ENCODE assay signal across 20 cellular contexts in the genomic region with DNA sequence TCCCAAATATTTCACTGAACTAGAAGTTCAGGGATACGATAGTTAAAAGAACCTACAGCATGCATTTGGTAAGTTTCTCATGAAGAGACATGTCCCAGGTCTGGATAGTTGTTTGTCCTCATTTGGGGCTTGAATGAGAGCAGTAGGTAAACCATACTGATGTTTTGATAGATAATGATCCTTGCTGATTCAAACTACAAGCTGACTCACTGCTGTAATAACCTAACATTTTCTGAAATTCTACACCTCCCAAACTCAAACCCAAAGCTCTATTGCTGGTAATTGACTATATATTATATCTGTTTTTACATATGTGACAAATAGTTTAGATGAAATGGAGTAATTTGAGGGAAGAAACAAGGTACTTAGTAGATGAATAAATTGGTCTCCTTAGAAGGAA.
A peak's percentile ranks its signal among the peaks of the same experiment; 100 is the strongest.
DNase-seq lines count a peak whose midpoint lies in the region; ATAC-seq and TF ChIP-seq lines count a peak whose summit lies in the region.
"Had no signal": no experiment of that assay in that cellular context is flagged by ENCODE, and none has a peak within 500 bp of the region (broad histone marks: within the 10 kb centered on the region; RNA-seq: fewer than 3 reads in every experiment).

No MANE protein-coding gene starts in this region.

- H3K4ac ChIP-seq in H9 (ENCODE audit: low read depth, low read length) = no peak overlapping the region

- H3K9me2 ChIP-seq in GM23248 (ENCODE audit: insufficient read depth) (no peaks in the 10 kb centered on the region), PC-3 (replicated peaks; ENCODE audit: low read length) (no peaks in the 10 kb centered on the region)

- peaks cover 0 to 5% (median 0%) of the 10 kb centered on the region in 3 experiments; a peak in 1 of 7 replicates for H3K36me3 Mint-ChIP-seq in H9 (ENCODE audit: insufficient read depth in 1 of 3, low read depth in 3 of 3)

- H4K5ac ChIP-seq in H9 (ENCODE audit: insufficient read length, low read depth, low read length) = no peak overlapping the region

- no peak overlapping the region for H2AK5ac ChIP-seq in H9 (ENCODE audit: insufficient read length, low read length)

- H3K4me2 ChIP-seq in GM23248 (ENCODE audit: unreplicated experiment) = no peak overlapping the region
- no peak overlapping the region for H3K4me2 ChIP-seq in PC-3 (ENCODE audit: low read length)
- H3K4me2 ChIP-seq in H9 (ENCODE audit: insufficient read depth, insufficient read length, low read length) = no peak overlapping the region

- no peak overlapping the region for H3K18ac ChIP-seq in H9 (ENCODE audit: insufficient read length, low read depth, low read length)

- H3K4me3 Mint-ChIP-seq in H9 = no peak overlapping the region
- H3K4me3 Mint-ChIP-seq: activated naive CD8-positive, alpha-beta T cell treated with anti-CD3 and anti-CD28 coated beads, Interleukin-2, amount 10 ng/mL, durations not matched to agents 7 days and 5 days had no signal

- no peak overlapping the region for H3K27ac ChIP-seq in GM23248
- no peak overlapping the region for H3K27ac ChIP-seq in PC-3 (ENCODE audit: low read length)
- no peak overlapping the region for H3K27ac ChIP-seq in right atrium auricular region
- no peak overlapping the region for H3K27ac ChIP-seq in upper lobe of right lung
- no peak overlapping the region for H3K27ac ChIP-seq in H9 (ENCODE audit: insufficient read length, low read depth, low read length)
- H3K27ac ChIP-seq: C4-2B, cardiac muscle cell, esophagus muscularis mucosa, neutrophil, tibial nerve had no signal

- H3K27me3 ChIP-seq in GM23248 (replicated peaks; ENCODE audit: insufficient read depth) (no peaks in the 10 kb centered on the region), PC-3 (ENCODE audit: low read length) (no peaks in the 10 kb centered on the region), right atrium auricular region (no peaks in the 10 kb centered on the region), upper lobe of right lung (no peaks in the 10 kb centered on the region), H9 (ENCODE audit: insufficient read depth, low read length) (no peaks in the 10 kb centered on the region)
- H3K27me3 ChIP-seq: cardiac muscle cell, esophagus muscularis mucosa, neutrophil, tibial nerve had no signal

- H3K27ac Mint-ChIP-seq in H9 = no peak overlapping the region
- H3K27ac Mint-ChIP-seq: activated naive CD8-positive, alpha-beta T cell treated with anti-CD3 and anti-CD28 coated beads, Interleukin-2, amount 10 ng/mL, durations not matched to agents 7 days and 5 days had no signal

- H3K4me1 Mint-ChIP-seq in H9 = peaks cover 10 to 14% of the 10 kb centered on the region in 2 experiments

- H2BK12ac ChIP-seq in H9 (ENCODE audit: insufficient read length, low read depth, low read length) = no peak overlapping the region

- CTCF ChIA-PET in PC-3 (lab: Charles Lee) = no interaction called here

- H2AFZ ChIP-seq in GM23248 (no peak overlapping the region), PC-3 (ENCODE audit: low read length) (no peak overlapping the region), H9 (ENCODE audit: low read length) (no peak overlapping the region)

- no peak overlapping the region for H2BK120ac ChIP-seq in H9 (ENCODE audit: low read depth, low read length, poor library complexity, severe bottlenecking)

- H3K4me1 ChIP-seq in GM23248 (ENCODE audit: insufficient read depth) (0 out of 2 replicates have a peak, but pooled peaks cover 4% of the 10 kb centered on the region), PC-3 (ENCODE audit: insufficient read depth, low read length) (peaks cover 10% of the 10 kb centered on the region), right atrium auricular region (no peaks in the 10 kb centered on the region), upper lobe of right lung (no peaks in the 10 kb centered on the region), H9 (ENCODE audit: insufficient read depth, low read length) (no peaks in the 10 kb centered on the region; the same call in 1 of the 2 replicates)
- H3K4me1 ChIP-seq: esophagus muscularis mucosa, tibial nerve had no signal

- H4K20me1 ChIP-seq in GM23248 (ENCODE audit: insufficient read depth) (no peaks in the 10 kb centered on the region), PC-3 (ENCODE audit: low read length) (no peaks in the 10 kb centered on the region), H9 (ENCODE audit: control insufficient read depth, insufficient read depth, insufficient read length) (no peaks in the 10 kb centered on the region)

- H3K79me1 ChIP-seq in H9 (ENCODE audit: insufficient read depth, low read depth, low read length, poor library complexity, severe bottlenecking) = no peaks in the 10 kb centered on the region

- no peak overlapping the region for H2BK20ac ChIP-seq in H9 (ENCODE audit: low read depth, low read length, poor library complexity, severe bottlenecking)

- no peak overlapping the region for H4K8ac ChIP-seq in H9 (replicated peaks; ENCODE audit: insufficient read length, low read depth, low read length)

- H2BK15ac ChIP-seq in H9 (ENCODE audit: low read depth, low read length) = no peak overlapping the region

- H3K36me3 ChIP-seq in GM23248 (ENCODE audit: low read depth) (no peaks in the 10 kb centered on the region), PC-3 (ENCODE audit: low read depth, low read length) (no peaks in the 10 kb centered on the region), right atrium auricular region (no peaks in the 10 kb centered on the region), upper lobe of right lung (no peaks in the 10 kb centered on the region)
- H3K36me3 ChIP-seq: cardiac muscle cell, esophagus muscularis mucosa, neutrophil had no signal

- H3K27me3 Mint-ChIP-seq in H9 (ENCODE audit: low read depth) = no peaks in the 10 kb centered on the region
- H3K27me3 Mint-ChIP-seq: activated naive CD8-positive, alpha-beta T cell treated with anti-CD3 and anti-CD28 coated beads, Interleukin-2, amount 10 ng/mL, durations not matched to agents 7 days and 5 days had no signal

- H3K9me3 ChIP-seq in GM23248 (ENCODE audit: low read depth) (no peaks in the 10 kb centered on the region), PC-3 (ENCODE audit: low read length) (no peaks in the 10 kb centered on the region), right atrium auricular region (no peaks in the 10 kb centered on the region), upper lobe of right lung (no peaks in the 10 kb centered on the region), H9 (ENCODE audit: control insufficient read depth, low read depth, low read length) (no peaks in the 10 kb centered on the region)
- H3K9me3 ChIP-seq: esophagus muscularis mucosa, neutrophil, tibial nerve had no signal

- no peak for DNase-seq in activated CD4-positive, CD25-positive, alpha-beta regulatory T cell (lab: John Stamatoyannopoulos, UW)
- DNase-seq in GM23248 (peak; percentile 12), PC-3 (peak; percentile 37), fibroblast of peridontal ligament (ENCODE audit: extremely low read depth) (peak; percentile 15), right atrium auricular region (ENCODE audit: low spot score) (no peak), upper lobe of right lung (no peak), H9 (no peak)
- DNase-seq: ACHN; activated CD4-positive, alpha-beta T cell treated with anti-CD3 and anti-CD28 coated beads for 1 hour; activated naive CD8-positive, alpha-beta T cell treated with anti-CD3 and anti-CD28 coated beads, Interleukin-2, amount 10 ng/mL, durations not matched to agents 7 days and 5 days; left ventricle myocardium superior; NCI-H1694 treated with DMSO at 0.1 percent for 48 hours; NCI-H524 treated with DMSO at 0.1 percent for 48 hours had no signal

- H3K9ac ChIP-seq in GM23248 (no peak overlapping the region), PC-3 (ENCODE audit: low read length) (no peak overlapping the region), H9 (ENCODE audit: extremely low read depth, insufficient read length, low read length) (no peak overlapping the region)

- WGBS in GM23248 (ENCODE audit: low coverage in 1 of 2, low lambda C conversion rate in 2 of 2, missing lambda C conversion rate in 2 of 2), 2 experiments = 95 to 97% methylated on average over 1 of the region's 1 CpG
- no CpG with 5 or more reads among the region's 1 CpG for WGBS in H9 (ENCODE audit: extremely low coverage, insufficient read length, low lambda C conversion rate)

- no peak overlapping the region for H3K56ac ChIP-seq in H9 (ENCODE audit: insufficient read length, low read depth, low read length)

- H3K14ac ChIP-seq in H9 (ENCODE audit: insufficient read depth, low read length) = no peak overlapping the region

- no TSS peak for BruUV-seq in PC-3 (replicated peaks; lab: Mats Ljungman, UMichigan)

- H3K79me2 ChIP-seq in GM23248 (ENCODE audit: insufficient read depth) (no peaks in the 10 kb centered on the region), PC-3 (ENCODE audit: low read length) (no peaks in the 10 kb centered on the region), H9 (ENCODE audit: insufficient read depth, low read length) (no peaks in the 10 kb centered on the region)

- no peaks in the 10 kb centered on the region for H3K23me2 ChIP-seq in H9 (ENCODE audit: insufficient read length, low read depth, low read length, poor library complexity, severe bottlenecking)

- H3T11ph ChIP-seq in H9 (ENCODE audit: low read length) = no peak overlapping the region

- ATAC-seq in activated CD4-positive, CD25-positive, alpha-beta regulatory T cell treated with anti-CD3 and anti-CD28 coated beads, Interleukin-2, amount 50 U/mL, for 24 hours = peak; percentile 76 to 91
- peak; percentile 77 for ATAC-seq in PC-3
- no peak for ATAC-seq in upper lobe of right lung
- ATAC-seq: left ventricle myocardium superior, Panc1 had no signal

- in situ Hi-C loops in GM23248 (cut with MboI) = no loop called here

- H3K9me3 Mint-ChIP-seq in H9 = no peaks in the 10 kb centered on the region

- H3K4me3 ChIP-seq in GM23248 = no peak overlapping the region
- no peak overlapping the region for H3K4me3 ChIP-seq in PC-3 (ENCODE audit: low read length)
- no peak overlapping the region for H3K4me3 ChIP-seq in right atrium auricular region
- H3K4me3 ChIP-seq in upper lobe of right lung = no peak overlapping the region
- H3K4me3 ChIP-seq: cardiac muscle cell, esophagus muscularis mucosa, tibial nerve had no signal

- no peak for TF ChIP-seq CTCF in PC-3 (conservative IDR thresholded peaks at IDR 0.05; ENCODE audit: low read depth, low read length)
- TF ChIP-seq CTCF in right atrium auricular region (IDR thresholded peaks at IDR 0.05) = no peak
- TF ChIP-seq CTCF in upper lobe of right lung (IDR thresholded peaks at IDR 0.05) = no peak
- TF ChIP-seq CTCF in H9 (conservative IDR thresholded peaks at IDR 0.05) = no peak

- POLR2A ChIA-PET in PC-3 (lab: Charles Lee; ENCODE audit: unreplicated experiment) = interaction anchor here (0.6 kb wide), 1 partner anchor 83 kb away, joined by 3 read pairs; no protein-coding TSS in a partner anchor

- intact Hi-C loops in PC-3 (cut with micrococcal nuclease) (no loop called here), upper lobe of right lung (cut with DNase I) (no loop called here)

- H3K23ac ChIP-seq in H9 (ENCODE audit: insufficient read length, low read depth, low read length) = no peak overlapping the region

- no peaks in the 10 kb centered on the region for H3F3A ChIP-seq in GM23248 (ENCODE audit: insufficient read depth)
- no peaks in the 10 kb centered on the region for H3F3A ChIP-seq in PC-3 (ENCODE audit: low read length, unreplicated experiment)

- no peak overlapping the region for H2BK5ac ChIP-seq in H9 (ENCODE audit: insufficient read length, low read length)

- H4K91ac ChIP-seq in H9 (ENCODE audit: insufficient read length, low read depth, low read length) = no peak overlapping the region

Comparison
In these comparisons a context has a peak if more than half of its experiments do, and no peak if none do; other contexts are left out.
1. DNase-seq: peak in GM23248 (single experiment), PC-3 (single experiment) and fibroblast of peridontal ligament (single experiment); none in activated CD4-positive, CD25-positive, alpha-beta regulatory T cell (0 of 4), right atrium auricular region (single experiment), upper lobe of right lung (single experiment) and H9 (single experiment).